27 cellular contexts compared by ENCODE assay signal in the genomic region with DNA sequence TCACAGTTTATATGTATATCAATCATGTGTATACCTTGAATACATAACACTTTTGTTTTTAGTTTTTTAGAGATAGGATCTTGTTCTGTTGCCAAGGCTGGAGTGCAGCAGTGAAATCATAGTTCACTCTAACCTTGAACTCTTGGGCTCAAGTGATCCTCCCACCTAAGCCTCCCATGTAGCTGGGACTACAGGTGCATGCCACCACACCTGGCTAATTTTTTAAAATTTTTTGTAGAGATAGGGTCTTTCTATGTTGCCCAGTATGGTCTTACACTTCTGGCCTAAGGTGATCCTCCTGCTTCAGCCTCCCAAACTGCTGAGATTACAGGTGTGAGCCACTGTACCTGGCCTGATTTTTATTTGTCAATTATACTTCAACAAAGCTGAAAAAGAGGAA.
"Had no signal": no experiment of that assay in that cellular context is flagged by ENCODE, and none has a peak within 500 bp of the region (broad histone marks: within the 10 kb centered on the region; RNA-seq: fewer than 3 reads in every experiment).

No MANE protein-coding gene starts in this region.

- ATAC-seq: effector memory CD8-positive, alpha-beta T cell; esophagus mucosa; foreskin keratinocyte; gastrocnemius medialis; gastroesophageal sphincter; heart left ventricle; heart right ventricle had no signal

- DNase-seq: colonic mucosa; cortex of kidney; dermis blood vessel endothelial cell; dorsolateral prefrontal cortex; effector CD4-positive, alpha-beta T cell; effector CD8-positive, alpha-beta T cell; effector memory CD4-positive, alpha-beta T cell; effector memory CD8-positive, alpha-beta T cell; endodermal cell; erythroblast; esophagus squamous epithelium; foreskin fibroblast; foreskin keratinocyte; foreskin melanocyte; gastrocnemius medialis; glutamatergic neuron; head of caudate nucleus; heart left ventricle; heart right ventricle had no signal

- H3K36me3 ChIP-seq: colonic mucosa, esophagus squamous epithelium, gastrocnemius medialis, gastroesophageal sphincter, heart left ventricle, heart right ventricle had no signal

- H3K9me3 ChIP-seq: colonic mucosa, esophagus squamous epithelium, gastrocnemius medialis, gastroesophageal sphincter, heart left ventricle, heart right ventricle had no signal

- H3K27ac ChIP-seq: colonic mucosa, coronary artery, dorsolateral prefrontal cortex, epithelial cell of prostate, esophagus squamous epithelium, foreskin keratinocyte, gastrocnemius medialis, gastroesophageal sphincter, heart left ventricle, heart right ventricle had no signal

- FAIRE-seq: colon, endometrium, endothelial cell of umbilical vein, frontal cortex had no signal

- H3K27me3 ChIP-seq: colonic mucosa, dorsolateral prefrontal cortex, esophagus squamous epithelium, foreskin keratinocyte, gastrocnemius medialis, gastroesophageal sphincter, heart left ventricle had no signal

- H3K4me1 ChIP-seq: colonic mucosa, esophagus squamous epithelium, foreskin keratinocyte, gastrocnemius medialis, heart right ventricle had no signal

- H3K4me3 ChIP-seq: colonic mucosa, coronary artery, dorsolateral prefrontal cortex, esophagus squamous epithelium, gastrocnemius medialis, gastroesophageal sphincter, heart left ventricle, heart right ventricle had no signal
